In genomic region chr11:35071722-35072121, GRCh38 we compare ENCODE assay signal across 23 cellular contexts.
DNase-seq lines count a peak whose midpoint lies in the region; ATAC-seq and TF ChIP-seq lines count a peak whose summit lies in the region.
"Had no signal": no experiment of that assay in that cellular context is flagged by ENCODE, and none has a peak within 500 bp of the region (broad histone marks: within the 10 kb centered on the region; RNA-seq: fewer than 3 reads in every experiment).

No MANE protein-coding gene starts in this region.

- POLR2A ChIA-PET in activated CD8-positive, alpha-beta T cell treated with anti-CD3 and anti-CD28 coated beads for 36 hours (lab: Charles Lee), result no interaction called here
- POLR2A ChIA-PET in activated CD8-positive, alpha-beta T cell treated with anti-CD3 and anti-CD28 coated beads, Interleukin-2, amount 10 ng/mL, durations not matched to agents 7 days and 5 days (lab: Charles Lee), result interaction anchor here (0.8 kb wide), 1 partner anchor 25 kb away, joined by 3 read pairs; no protein-coding TSS in a partner anchor
- POLR2A ChIA-PET in CD4-positive, alpha-beta T cell (lab: Charles Lee), result interaction anchor here (1.3 to 2.0 kb wide), 3 partner anchors 24 to 68 kb away, joined by 3 to 7 read pairs (median 3); partner anchors contain the start of gene CD44

- CTCF ChIA-PET in activated CD8-positive, alpha-beta T cell treated with anti-CD3 and anti-CD28 coated beads for 36 hours (lab: Charles Lee), result interaction anchor here (0.7 to 1.5 kb wide), 4 partner anchors 13 to 43 kb away, joined by 3 to 4 read pairs (median 3); no protein-coding TSS in a partner anchor
- CTCF ChIA-PET in activated CD8-positive, alpha-beta T cell treated with anti-CD3 and anti-CD28 coated beads, Interleukin-2, amount 10 ng/mL, durations not matched to agents 7 days and 5 days (lab: Charles Lee), result interaction anchor here (1.2 to 1.4 kb wide), 2 partner anchors 24 to 28 kb away, joined by 3 to 4 read pairs; no protein-coding TSS in a partner anchor
- CTCF ChIA-PET in CD4-positive, alpha-beta T cell (lab: Charles Lee), result interaction anchor here (1.1 kb wide), 1 partner anchor 24 kb away, joined by 3 read pairs; no protein-coding TSS in a partner anchor

- intact Hi-C loops in activated CD8-positive, alpha-beta T cell treated with anti-CD3 and anti-CD28 coated beads for 36 hours (cut with micrococcal nuclease), result no loop called here
- intact Hi-C loops in CD4-positive, alpha-beta T cell (cut with DNase I, micrococcal nuclease), result no loop called here

- no peak for TF ChIP-seq CTCF in activated CD8-positive, alpha-beta T cell treated with anti-CD3 and anti-CD28 coated beads for 36 hours (IDR thresholded peaks at IDR 0.05)
- no peak for TF ChIP-seq CTCF in CD4-positive, alpha-beta T cell (IDR thresholded peaks at IDR 0.05)

- no peak for ATAC-seq in activated CD8-positive, alpha-beta T cell treated with anti-CD3 and anti-CD28 coated beads for 36 hours
- ATAC-seq in activated CD8-positive, alpha-beta T cell treated with anti-CD3 and anti-CD28 coated beads, Interleukin-2, amount 10 ng/mL, durations not matched to agents 7 days and 5 days, result no peak
- no peak for ATAC-seq in CD4-positive, alpha-beta T cell (ENCODE audit: poor library complexity)
- no peak for ATAC-seq in activated T-helper 17 cell treated with anti-CD3 and anti-CD28 coated beads, Interleukin-2, amount 50 U/mL, for 72 hours (replicated peaks)
- no peak for ATAC-seq in stimulated activated effector memory CD8-positive, alpha-beta T cell treated with anti-CD3 and anti-CD28 coated beads, Interleukin-12 subunit alpha, Interleukin-12 subunit beta, amount 100 ng/mL, for 72 hours
- no peak for ATAC-seq in HG02798 (IDR thresholded peaks at IDR 0.05; ENCODE audit: poor library complexity, unreplicated experiment)
- ATAC-seq: GM23338 had no signal

- H3K9me3 ChIP-seq in CD4-positive, alpha-beta T cell (ENCODE audit: control insufficient read depth, low read length), result peaks cover 9% of the 10 kb centered on the region
- H3K9me3 ChIP-seq: BE2C, Peyer's patch had no signal

- H3K4me3 Mint-ChIP-seq in activated CD8-positive, alpha-beta T cell treated with anti-CD3 and anti-CD28 coated beads for 36 hours, result no peak overlapping the region
- no peak overlapping the region for H3K4me3 Mint-ChIP-seq in activated CD8-positive, alpha-beta T cell treated with anti-CD3 and anti-CD28 coated beads, Interleukin-2, amount 10 ng/mL, durations not matched to agents 7 days and 5 days
- H3K4me3 Mint-ChIP-seq in CD4-positive, alpha-beta T cell, result peak overlapping the region; percentile 48
- peak overlapping the region; percentile 74 for H3K4me3 Mint-ChIP-seq in activated T-helper 17 cell treated with anti-CD3 and anti-CD28 coated beads, Interleukin-2, amount 50 U/mL, for 72 hours
- H3K4me3 Mint-ChIP-seq in stimulated activated effector memory CD8-positive, alpha-beta T cell treated with anti-CD3 and anti-CD28 coated beads, Interleukin-12 subunit alpha, Interleukin-12 subunit beta, amount 100 ng/mL, for 72 hours, result no peak overlapping the region
- H3K4me3 Mint-ChIP-seq: CD14-positive monocyte, GM23338, H9 had no signal

- H3K27me3 Mint-ChIP-seq in activated CD8-positive, alpha-beta T cell treated with anti-CD3 and anti-CD28 coated beads for 36 hours, result no peaks in the 10 kb centered on the region
- H3K27me3 Mint-ChIP-seq in activated CD8-positive, alpha-beta T cell treated with anti-CD3 and anti-CD28 coated beads, Interleukin-2, amount 10 ng/mL, durations not matched to agents 7 days and 5 days (ENCODE audit: low read depth), result no peaks in the 10 kb centered on the region
- no peaks in the 10 kb centered on the region for H3K27me3 Mint-ChIP-seq in CD4-positive, alpha-beta T cell
- H3K27me3 Mint-ChIP-seq in activated T-helper 17 cell treated with anti-CD3 and anti-CD28 coated beads, Interleukin-2, amount 50 U/mL, for 72 hours, result no peaks in the 10 kb centered on the region

- H3K4me1 Mint-ChIP-seq in activated CD8-positive, alpha-beta T cell treated with anti-CD3 and anti-CD28 coated beads for 36 hours (ENCODE audit: low read depth), result peaks cover 56% of the 10 kb centered on the region
- peaks cover 49% of the 10 kb centered on the region for H3K4me1 Mint-ChIP-seq in activated CD8-positive, alpha-beta T cell treated with anti-CD3 and anti-CD28 coated beads, Interleukin-2, amount 10 ng/mL, durations not matched to agents 7 days and 5 days (ENCODE audit: low read depth)
- peaks cover 76% of the 10 kb centered on the region for H3K4me1 Mint-ChIP-seq in CD4-positive, alpha-beta T cell (ENCODE audit: low read depth)
- H3K4me1 Mint-ChIP-seq in activated T-helper 17 cell treated with anti-CD3 and anti-CD28 coated beads, Interleukin-2, amount 50 U/mL, for 72 hours, result peaks cover 47% of the 10 kb centered on the region
- H3K4me1 Mint-ChIP-seq in stimulated activated effector memory CD8-positive, alpha-beta T cell treated with anti-CD3 and anti-CD28 coated beads, Interleukin-12 subunit alpha, Interleukin-12 subunit beta, amount 100 ng/mL, for 72 hours, result peaks cover 66% of the 10 kb centered on the region
- H3K4me1 Mint-ChIP-seq: GM23338, H9 had no signal

- no peaks in the 10 kb centered on the region for H3K27me3 ChIP-seq in CD4-positive, alpha-beta T cell (ENCODE audit: control insufficient read depth, insufficient read depth, low read length)
- H3K27me3 ChIP-seq: BE2C, Peyer's patch had no signal

- no peak for DNase-seq in activated CD8-positive, alpha-beta T cell treated with anti-CD3 and anti-CD28 coated beads for 36 hours
- no peak for DNase-seq in activated CD8-positive, alpha-beta T cell treated with anti-CD3 and anti-CD28 coated beads, Interleukin-2, amount 10 ng/mL, durations not matched to agents 7 days and 5 days
- DNase-seq in CD4-positive, alpha-beta T cell, result no peak
- no peak for DNase-seq in stimulated activated effector memory CD8-positive, alpha-beta T cell treated with anti-CD3 and anti-CD28 coated beads, Interleukin-12 subunit alpha, Interleukin-12 subunit beta, amount 100 ng/mL, for 72 hours (ENCODE audit: low spot score in 2 of 2)
- DNase-seq in NCI-H524 treated with DMSO at 0.1 percent for 48 hours (lab: John Stamatoyannopoulos, UW), result no peak
- DNase-seq: BE2C, H9, IMR-90, MM.1S, NCI-H1048, NCI-H1417, NCI-H1694, NCI-H2081, NCI-H2227 treated with DMSO at 0.1 percent for 48 hours, NCI-H69, Peyer's patch, SHP77 treated with DMSO at 0.1 percent for 48 hours had no signal

- H3K9me3 Mint-ChIP-seq in activated CD8-positive, alpha-beta T cell treated with anti-CD3 and anti-CD28 coated beads for 36 hours, result peaks cover 34% of the 10 kb centered on the region
- peaks cover 28% of the 10 kb centered on the region for H3K9me3 Mint-ChIP-seq in activated CD8-positive, alpha-beta T cell treated with anti-CD3 and anti-CD28 coated beads, Interleukin-2, amount 10 ng/mL, durations not matched to agents 7 days and 5 days (ENCODE audit: insufficient read depth)
- peaks cover 4% of the 10 kb centered on the region for H3K9me3 Mint-ChIP-seq in CD4-positive, alpha-beta T cell
- H3K9me3 Mint-ChIP-seq in activated T-helper 17 cell treated with anti-CD3 and anti-CD28 coated beads, Interleukin-2, amount 50 U/mL, for 72 hours, result peaks cover 10% of the 10 kb centered on the region
- H3K9me3 Mint-ChIP-seq in stimulated activated effector memory CD8-positive, alpha-beta T cell treated with anti-CD3 and anti-CD28 coated beads, Interleukin-12 subunit alpha, Interleukin-12 subunit beta, amount 100 ng/mL, for 72 hours, result peaks cover 17% of the 10 kb centered on the region
- H3K9me3 Mint-ChIP-seq: GM23338 had no signal

- no peak overlapping the region for H3K27ac ChIP-seq in CD4-positive, alpha-beta T cell (ENCODE audit: low read depth, low read length)
- H3K27ac ChIP-seq: 22Rv1, KMS-11, Peyer's patch had no signal

- H3K36me3 Mint-ChIP-seq in activated CD8-positive, alpha-beta T cell treated with anti-CD3 and anti-CD28 coated beads for 36 hours (ENCODE audit: low read depth), result peaks cover 19% of the 10 kb centered on the region
- H3K36me3 Mint-ChIP-seq in activated CD8-positive, alpha-beta T cell treated with anti-CD3 and anti-CD28 coated beads, Interleukin-2, amount 10 ng/mL, durations not matched to agents 7 days and 5 days (ENCODE audit: low read depth), result peaks cover 36% of the 10 kb centered on the region
- peaks cover 17% of the 10 kb centered on the region for H3K36me3 Mint-ChIP-seq in CD4-positive, alpha-beta T cell (ENCODE audit: low read depth)
- peaks cover 6% of the 10 kb centered on the region for H3K36me3 Mint-ChIP-seq in activated T-helper 17 cell treated with anti-CD3 and anti-CD28 coated beads, Interleukin-2, amount 50 U/mL, for 72 hours (ENCODE audit: low read depth)
- H3K36me3 Mint-ChIP-seq in stimulated activated effector memory CD8-positive, alpha-beta T cell treated with anti-CD3 and anti-CD28 coated beads, Interleukin-12 subunit alpha, Interleukin-12 subunit beta, amount 100 ng/mL, for 72 hours, result peaks cover 20% of the 10 kb centered on the region

- H3K27ac Mint-ChIP-seq in activated CD8-positive, alpha-beta T cell treated with anti-CD3 and anti-CD28 coated beads for 36 hours, result peak overlapping the region; percentile 28
- H3K27ac Mint-ChIP-seq in activated CD8-positive, alpha-beta T cell treated with anti-CD3 and anti-CD28 coated beads, Interleukin-2, amount 10 ng/mL, durations not matched to agents 7 days and 5 days, result no peak overlapping the region
- peak overlapping the region; percentile 74 for H3K27ac Mint-ChIP-seq in CD4-positive, alpha-beta T cell
- H3K27ac Mint-ChIP-seq in activated T-helper 17 cell treated with anti-CD3 and anti-CD28 coated beads, Interleukin-2, amount 50 U/mL, for 72 hours, result no peak overlapping the region
- peak overlapping the region; percentile 29 for H3K27ac Mint-ChIP-seq in stimulated activated effector memory CD8-positive, alpha-beta T cell treated with anti-CD3 and anti-CD28 coated beads, Interleukin-12 subunit alpha, Interleukin-12 subunit beta, amount 100 ng/mL, for 72 hours
- H3K27ac Mint-ChIP-seq: GM23338, H9 had no signal

Comparison
In these comparisons a context has a peak if more than half of its experiments do, and no peak if none do; other contexts are left out.
1. H3K27ac Mint-ChIP-seq: peak in activated CD8-positive, alpha-beta T cell treated with anti-CD3 and anti-CD28 coated beads for 36 hours (single experiment), CD4-positive, alpha-beta T cell (single experiment) and stimulated activated effector memory CD8-positive, alpha-beta T cell treated with anti-CD3 and anti-CD28 coated beads, Interleukin-12 subunit alpha, Interleukin-12 subunit beta, amount 100 ng/mL, for 72 hours (single experiment); none in activated CD8-positive, alpha-beta T cell treated with anti-CD3 and anti-CD28 coated beads, Interleukin-2, amount 10 ng/mL, durations not matched to agents 7 days and 5 days (single experiment) and activated T-helper 17 cell treated with anti-CD3 and anti-CD28 coated beads, Interleukin-2, amount 50 U/mL, for 72 hours (single experiment).
2. H3K4me3 Mint-ChIP-seq: peak in CD4-positive, alpha-beta T cell (single experiment) and activated T-helper 17 cell treated with anti-CD3 and anti-CD28 coated beads, Interleukin-2, amount 50 U/mL, for 72 hours (single experiment); none in activated CD8-positive, alpha-beta T cell treated with anti-CD3 and anti-CD28 coated beads for 36 hours (single experiment), activated CD8-positive, alpha-beta T cell treated with anti-CD3 and anti-CD28 coated beads, Interleukin-2, amount 10 ng/mL, durations not matched to agents 7 days and 5 days (single experiment) and stimulated activated effector memory CD8-positive, alpha-beta T cell treated with anti-CD3 and anti-CD28 coated beads, Interleukin-12 subunit alpha, Interleukin-12 subunit beta, amount 100 ng/mL, for 72 hours (single experiment).